Comparison of ENCODE assay signal across 8 cellular contexts in the genomic region with DNA sequence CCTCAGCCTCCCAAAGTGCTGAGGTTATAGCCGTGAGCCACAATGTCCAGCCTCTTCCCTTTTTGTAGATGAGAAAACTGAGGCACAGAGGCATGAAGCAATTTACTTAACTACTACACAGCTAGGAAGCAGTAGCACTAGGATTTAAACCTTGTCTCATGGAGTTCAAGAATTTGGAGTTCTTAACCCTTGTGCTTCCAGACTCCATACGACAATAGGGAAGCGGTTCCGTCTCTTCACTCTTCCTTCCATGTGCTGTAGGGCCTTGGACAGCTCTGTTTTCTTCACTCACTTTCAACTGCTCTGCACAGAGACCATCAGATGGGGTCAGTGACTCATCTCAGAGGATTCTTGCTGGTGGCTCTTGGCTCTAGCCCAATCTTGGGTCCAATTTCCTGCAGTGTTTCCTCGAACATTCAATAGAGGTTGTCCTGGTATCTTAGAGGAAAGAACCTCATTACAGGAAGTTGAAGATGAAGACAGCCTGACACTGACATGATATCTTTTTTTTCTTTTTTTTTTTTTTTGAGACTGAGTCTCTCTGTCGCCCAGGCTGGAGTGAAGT. TPM values are rescaled to one million over a fixed set of nuclear protein-coding genes. Genes with fewer than 3 reads are reported as not detected.
DNase-seq lines count a peak whose midpoint lies in the region; ATAC-seq, FAIRE-seq and TF ChIP-seq lines count a peak whose summit lies in the region.

No MANE protein-coding gene starts in this region.

- no peaks in the 10 kb centered on the region for H3K27me3 ChIP-seq in K562 (ENCODE audit: control insufficient read depth in 2 of 2, insufficient read depth in 2 of 2, low read length in 2 of 2)
- no peaks in the 10 kb centered on the region for H3K27me3 ChIP-seq in Caco-2 (replicated peaks; ENCODE audit: control insufficient read depth, insufficient read depth, low read length)

- H3K36me3 Mint-ChIP-seq in natural killer cell = peaks cover 13% of the 10 kb centered on the region
- no peaks in the 10 kb centered on the region for H3K36me3 Mint-ChIP-seq in Caco-2 (ENCODE audit: insufficient read depth, unreplicated experiment)

- peaks cover 39 to 40% of the 10 kb centered on the region in 2 donors for H3K4me1 Mint-ChIP-seq in natural killer cell
- H3K4me1 Mint-ChIP-seq in Caco-2 (ENCODE audit: low read depth, unreplicated experiment) = no peaks in the 10 kb centered on the region

- FAIRE-seq in K562 (lab: Jason Lieb, UNC) = peak; percentile 99

- ATAC-seq in K562 (peak; percentile 94), natural killer cell (peak in 1 of 3 donors; percentile 38)

- POLR2A ChIA-PET in K562 (lab: Yijun Ruan, JAX) (interaction anchor here (0.5 to 1.1 kb wide), 4 partner anchors 9 to 61 kb away, joined by 3 to 5 read pairs (median 4); no protein-coding TSS in a partner anchor), Caco-2 (lab: Charles Lee) (no interaction called here)

- in situ Hi-C loops in K562 (cut with MboI) = no loop called here

- H3K4me3 Mint-ChIP-seq in natural killer cell (no peak overlapping the region), Caco-2 (ENCODE audit: unreplicated experiment) (no peak overlapping the region)

- peak overlapping the region; percentile 54 for H3K27ac ChIP-seq in K562 (ENCODE audit: extremely low read depth, low read depth, low read length)

- TF ChIP-seq RAD21 in K562 (CRISPR knock-in tag; conservative IDR thresholded peaks at IDR 0.05 in 1 of 2, IDR thresholded peaks at IDR 0.05 in 1 of 2) = peak; percentile 54 to 75

- TF ChIP-seq POLR2A in NB4 (IDR thresholded peaks at IDR 0.05; ENCODE audit: extremely low read depth, insufficient read length) = no peak
- no peak; the same call in 1 of the 2 replicates for TF ChIP-seq POLR2A in K562 (conservative IDR thresholded peaks at IDR 0.05)

- no peak for TF ChIP-seq CTCF in NB4 (IDR thresholded peaks at IDR 0.05; ENCODE audit: low read depth, low read length)
- peak; percentile 22 to 61 (median 23); a peak in 3 of 6 replicates for TF ChIP-seq CTCF in K562 (IDR thresholded peaks at IDR 0.05 in 2 of 3, conservative IDR thresholded peaks at IDR 0.05 in 1 of 3; ENCODE audit: insufficient read depth in 2 of 3, low read depth in 1 of 3, low read length in 3 of 3)
- no peak for TF ChIP-seq CTCF in natural killer cell (IDR thresholded peaks at IDR 0.05)
- no peak for TF ChIP-seq CTCF in Caco-2 (IDR thresholded peaks at IDR 0.05; ENCODE audit: insufficient read depth in 1 of 2, low read depth in 1 of 2, low read length in 1 of 2, severe bottlenecking in 1 of 2, unreplicated experiment in 1 of 2)

- peak; percentile 53 for TF ChIP-seq EP300 in K562 (IDR thresholded peaks at IDR 0.05; ENCODE audit: low read length)

- H3K4me2 ChIP-seq in K562 (ENCODE audit: insufficient read depth, low read length) = peak overlapping the region; percentile 57

- H3K9me3 Mint-ChIP-seq in natural killer cell (no peaks in the 10 kb centered on the region), Caco-2 (ENCODE audit: unreplicated experiment) (no peaks in the 10 kb centered on the region)

- no peaks in the 10 kb centered on the region for H3K79me2 ChIP-seq in K562 (ENCODE audit: control insufficient read depth, insufficient read depth, low read length)

- 2% methylated on average over 5 of the region's 6 CpGs for WGBS in K562 (ENCODE audit: insufficient coverage, low coverage, missing lambda C conversion rate)

- H3K36me3 ChIP-seq in K562 (ENCODE audit: control insufficient read depth, insufficient read depth, low read length) (no peaks in the 10 kb centered on the region), Caco-2 (ENCODE audit: control insufficient read depth, insufficient read depth, low read length) (no peaks in the 10 kb centered on the region)

- no peak overlapping the region for H3K4me3 ChIP-seq in NB4 (ENCODE audit: low read depth, low read length)
- H3K4me3 ChIP-seq in K562 = no peak overlapping the region
- no peak overlapping the region for H3K4me3 ChIP-seq in Caco-2 (ENCODE audit: low read depth, low read length)

- no peaks in the 10 kb centered on the region for H4K20me1 ChIP-seq in K562 (replicated peaks; ENCODE audit: control insufficient read depth, insufficient read depth, low read length)

- peak overlapping the region; percentile 64 to 69 for H3K27ac Mint-ChIP-seq in natural killer cell
- no peak overlapping the region for H3K27ac Mint-ChIP-seq in Caco-2 (ENCODE audit: unreplicated experiment)

- BruUV-seq in K562 (replicated peaks; lab: Mats Ljungman, UMichigan) (no TSS peak), Caco-2 (replicated peaks; lab: Mats Ljungman, UMichigan) (no TSS peak)

- H3K9ac ChIP-seq in K562 (ENCODE audit: insufficient read depth in 1 of 2, low read depth in 2 of 2, low read length in 2 of 2) = peak overlapping the region; percentile 32 to 67; a peak in 2 of 4 replicates

- H3K4me1 ChIP-seq in K562 (replicated peaks in 1 of 2; ENCODE audit: control insufficient read depth in 2 of 2, insufficient read depth in 2 of 2, low read length in 2 of 2) (peaks cover 7 to 21% of the 10 kb centered on the region in 2 experiments; a peak in 4 of 5 replicates), Caco-2 (no peaks in the 10 kb centered on the region)

- H3K9me1 ChIP-seq in K562 (ENCODE audit: control insufficient read depth, insufficient read depth, low read length) = no peaks in the 10 kb centered on the region

- H3K27me3 Mint-ChIP-seq in natural killer cell (ENCODE audit: low read depth in 2 of 2) (no peaks in the 10 kb centered on the region), Caco-2 (ENCODE audit: insufficient read depth, unreplicated experiment) (no peaks in the 10 kb centered on the region)

- peak; percentile 95 for DNase-seq in EL
- DNase-seq in NB4 (ENCODE audit: low read depth) = peak; percentile 81
- DNase-seq in K562 (ENCODE audit: extremely low read depth in 1 of 4, low spot score in 3 of 4) = peak; percentile 53 to 90 (median 70)
- no peak for DNase-seq in natural killer cell
- DNase-seq in NCI-H1092 treated with DMSO at 0.1 percent for 48 hours (lab: John Stamatoyannopoulos, UW) = no peak
- DNase-seq in NCI-H2171 treated with DMSO at 0.1 percent for 48 hours (lab: John Stamatoyannopoulos, UW) = no peak
- no peak for DNase-seq in NCI-H526 treated with DMSO at 0.1 percent for 48 hours (lab: John Stamatoyannopoulos, UW)
- no peak for DNase-seq in Caco-2

- peak overlapping the region; percentile 96 for H2AFZ ChIP-seq in K562 (ENCODE audit: low read depth, low read length)

- intact Hi-C loops in K562 (cut with micrococcal nuclease) (loop anchor here (1.0 to 5.0 kb wide), 3 partner anchors 35 to 136 kb away; a partner anchor contains a TSS), natural killer cell (cut with micrococcal nuclease) (no loop called here), Caco-2 (cut with micrococcal nuclease; ENCODE audit: unreplicated experiment) (no loop called here)

- CTCF ChIA-PET in K562 (lab: Yijun Ruan, JAX; ENCODE audit: low intra/inter-chr PET ratio) (interaction anchor here (0.6 to 1.0 kb wide), 2 partner anchors 84 to 137 kb away, joined by 3 to 4 read pairs; no protein-coding TSS in a partner anchor), Caco-2 (lab: Charles Lee) (no interaction called here)

- H3K9me3 ChIP-seq in K562 (replicated peaks; ENCODE audit: control insufficient read depth, insufficient read depth, low read depth, low read length) = no peaks in the 10 kb centered on the region
- no peaks in the 10 kb centered on the region for H3K9me3 ChIP-seq in Caco-2

RNA-seq across cellular contexts. Expression of a gene that starts 19.3 kb away (rescaled TPM):
- total RNA-seq in K562 (2011; cell fraction: chromatin; rRNA removed; ENCODE audit: low replicate concordance) = 0.23 TPM in 1 of 2 replicates, not detected in the other
- 0.13 and 0.50 TPM in 2 replicates for total RNA-seq in K562 (2011; cell fraction: nucleolus; rRNA removed)
- total RNA-seq in K562 (2011; cell fraction: nucleoplasm; rRNA removed) = not detected in 2 replicates
- 0.61 TPM in 1 of 2 replicates, not detected in the other for total RNA-seq in K562 (2014; rRNA removed)
- total RNA-seq in K562 (2014; rRNA removed; fragmentation: Illumina TruSeq; extraction: Trizol) = not detected in 2 replicates
- not detected in 2 replicates for total RNA-seq in K562 (2015; rRNA removed; fragmentation: Illumina TruSeq; extraction: Trizol)
- total RNA-seq in K562 (2021) = 0.53 and 0.92 TPM in 2 replicates
- 0.01 and 0.12 TPM in 2 replicates for polyA plus RNA-seq in K562 (2011; rRNA removed)
- polyA plus RNA-seq in K562 (2011; cell fraction: cytosol; rRNA removed) = 0.13 and 0.15 TPM in 2 replicates
- 0.08 and 0.09 TPM in 2 replicates for polyA plus RNA-seq in K562 (2011; cell fraction: nucleus; rRNA removed)
- polyA plus RNA-seq in K562 (2012) = 0.14 and 0.22 TPM in 2 replicates
- 0.12 TPM in 1 of 2 replicates, not detected in the other for polyA plus RNA-seq in K562 (2014; fragmentation: Illumina TruSeq; extraction: Trizol)
- polyA plus RNA-seq in K562 (2014; fragmentation: Nextera tagmentation; extraction: Ambion mirVana) = not detected
- not detected in 2 replicates for polyA plus RNA-seq in K562 (2014; rRNA removed)
- 0.21 TPM in 1 of 2 replicates, not detected in the other for polyA minus RNA-seq in K562 (2011; rRNA and poly(A)+ RNA removed)
- not detected in 2 replicates for polyA minus RNA-seq in K562 (2011; cell fraction: cytosol; rRNA and poly(A)+ RNA removed)
- polyA minus RNA-seq in K562 (2011; cell fraction: nucleus; rRNA and poly(A)+ RNA removed) = not detected in 2 replicates
- total RNA-seq in natural killer cell = 1,000 to 10,000 TPM; 1,131 to 1,260 (median 1,176) TPM
- 0.57 TPM in 1 of 2 replicates, not detected in the other for total RNA-seq in Caco-2 (2022)

RNA-seq across cellular contexts. Expression of a gene that starts 34.5 kb away (rescaled TPM):
- 9.3 and 27.8 TPM in 2 replicates for total RNA-seq in K562 (2011; cell fraction: chromatin; rRNA removed; ENCODE audit: low replicate concordance)
- total RNA-seq in K562 (2011; cell fraction: nucleolus; rRNA removed) = 27.9 and 32.5 TPM in 2 replicates
- total RNA-seq in K562 (2011; cell fraction: nucleoplasm; rRNA removed) = 15.2 and 16.7 TPM in 2 replicates
- total RNA-seq in K562 (2014; rRNA removed) (39.7 and 58.9 TPM in 2 replicates), K562 (2014; rRNA removed; fragmentation: Illumina TruSeq; extraction: Trizol) (14.7 and 15.2 TPM in 2 replicates), K562 (2015; rRNA removed; fragmentation: Illumina TruSeq; extraction: Trizol) (42.3 and 45.8 TPM in 2 replicates), K562 (2021) (41.3 and 50.7 TPM in 2 replicates), natural killer cell (1 to 10 TPM; 3.3 to 7.2 (median 5.6) TPM), Caco-2 (2022) (30.3 and 30.6 TPM in 2 replicates)
- polyA plus RNA-seq in K562 (2011; rRNA removed) (22.1 and 32.8 TPM in 2 replicates), K562 (2014; fragmentation: Illumina TruSeq; extraction: Trizol) (26.9 and 40.9 TPM in 2 replicates), K562 (2014; fragmentation: Nextera tagmentation; extraction: Ambion mirVana) (under 1 TPM; 0.13 to 0.17 TPM), K562 (2014; rRNA removed) (47.8 and 49.6 TPM in 2 replicates)
- polyA plus RNA-seq in K562 (2011; cell fraction: cytosol; rRNA removed) = 50.7 and 101 TPM in 2 replicates
- 31.3 and 50.4 TPM in 2 replicates for polyA plus RNA-seq in K562 (2011; cell fraction: nucleus; rRNA removed)
- 36.8 and 61.3 TPM in 2 replicates for polyA plus RNA-seq in K562 (2012)
- 8.9 and 12.0 TPM in 2 replicates for polyA minus RNA-seq in K562 (2011; rRNA and poly(A)+ RNA removed)
- 34.4 and 46.7 TPM in 2 replicates for polyA minus RNA-seq in K562 (2011; cell fraction: cytosol; rRNA and poly(A)+ RNA removed)
- 10.5 and 17.3 TPM in 2 replicates for polyA minus RNA-seq in K562 (2011; cell fraction: nucleus; rRNA and poly(A)+ RNA removed)

RNA-seq across cellular contexts. Expression of a gene that starts 42.8 kb away (rescaled TPM):
- total RNA-seq in K562 (2011; cell fraction: chromatin; rRNA removed; ENCODE audit: low replicate concordance) = 4.0 and 9.9 TPM in 2 replicates
- 9.9 and 10.3 TPM in 2 replicates for total RNA-seq in K562 (2011; cell fraction: nucleolus; rRNA removed)
- 6.3 and 6.5 TPM in 2 replicates for total RNA-seq in K562 (2011; cell fraction: nucleoplasm; rRNA removed)
- total RNA-seq in K562 (2014; rRNA removed) = 1.5 and 3.3 TPM in 2 replicates
- total RNA-seq in K562 (2014; rRNA removed; fragmentation: Illumina TruSeq; extraction: Trizol) = 1.0 and 1.3 TPM in 2 replicates
- 2.0 and 2.1 TPM in 2 replicates for total RNA-seq in K562 (2015; rRNA removed; fragmentation: Illumina TruSeq; extraction: Trizol)
- 3.2 and 3.4 TPM in 2 replicates for total RNA-seq in K562 (2021)
- polyA plus RNA-seq in K562 (2011; rRNA removed) = 1.9 and 2.8 TPM in 2 replicates
- polyA plus RNA-seq in K562 (2011; cell fraction: cytosol; rRNA removed) = 3.0 and 3.6 TPM in 2 replicates
- polyA plus RNA-seq in K562 (2011; cell fraction: nucleus; rRNA removed) = 2.8 and 3.5 TPM in 2 replicates
- 1.7 and 1.9 TPM in 2 replicates for polyA plus RNA-seq in K562 (2012)
- 1.5 and 1.9 TPM in 2 replicates for polyA plus RNA-seq in K562 (2014; fragmentation: Illumina TruSeq; extraction: Trizol)
- polyA plus RNA-seq in K562 (2014; fragmentation: Nextera tagmentation; extraction: Ambion mirVana) = under 1 TPM; 0.14 to 0.27 TPM
- polyA plus RNA-seq in K562 (2014; rRNA removed) = 1.7 and 3.3 TPM in 2 replicates
- 2.1 and 3.3 TPM in 2 replicates for polyA minus RNA-seq in K562 (2011; rRNA and poly(A)+ RNA removed)
- polyA minus RNA-seq in K562 (2011; cell fraction: cytosol; rRNA and poly(A)+ RNA removed) = 1.6 and 4.7 TPM in 2 replicates
- 3.9 and 7.7 TPM in 2 replicates for polyA minus RNA-seq in K562 (2011; cell fraction: nucleus; rRNA and poly(A)+ RNA removed)
- 1 to 10 TPM; 5.0 to 8.6 (median 6.3) TPM for total RNA-seq in natural killer cell
- total RNA-seq in Caco-2 (2022) = 6.9 and 8.1 TPM in 2 replicates

RNA-seq across cellular contexts. Expression of a gene that starts 46.2 kb away (rescaled TPM):
- total RNA-seq in K562 (2011; cell fraction: chromatin; rRNA removed; ENCODE audit: low replicate concordance) = 44.2 and 55.5 TPM in 2 replicates
- total RNA-seq in K562 (2011; cell fraction: nucleolus; rRNA removed) = 47.6 and 48.7 TPM in 2 replicates
- 34.2 and 44.9 TPM in 2 replicates for total RNA-seq in K562 (2011; cell fraction: nucleoplasm; rRNA removed)
- total RNA-seq in K562 (2014; rRNA removed) (31.6 and 42.6 TPM in 2 replicates), K562 (2014; rRNA removed; fragmentation: Illumina TruSeq; extraction: Trizol) (41.2 and 43.8 TPM in 2 replicates), K562 (2015; rRNA removed; fragmentation: Illumina TruSeq; extraction: Trizol) (38.2 and 43.4 TPM in 2 replicates), K562 (2021) (84.0 and 87.3 TPM in 2 replicates), natural killer cell (10 to 100 TPM; 25.5 to 37.6 (median 35.0) TPM), Caco-2 (2022) (80.2 and 91.6 TPM in 2 replicates)
- polyA plus RNA-seq in K562 (2011; rRNA removed) (73.4 and 90.6 TPM in 2 replicates), K562 (2014; fragmentation: Illumina TruSeq; extraction: Trizol) (62.3 and 74.6 TPM in 2 replicates), K562 (2014; fragmentation: Nextera tagmentation; extraction: Ambion mirVana) (10 to 100 TPM; 20.9 to 21.3 TPM), K562 (2014; rRNA removed) (80.0 and 80.2 TPM in 2 replicates)
- 53.6 and 54.6 TPM in 2 replicates for polyA plus RNA-seq in K562 (2011; cell fraction: cytosol; rRNA removed)
- 36.6 and 52.6 TPM in 2 replicates for polyA plus RNA-seq in K562 (2011; cell fraction: nucleus; rRNA removed)
- polyA plus RNA-seq in K562 (2012) = 67.3 and 95.0 TPM in 2 replicates
- polyA minus RNA-seq in K562 (2011; rRNA and poly(A)+ RNA removed) = 79.5 and 83.2 TPM in 2 replicates
- polyA minus RNA-seq in K562 (2011; cell fraction: cytosol; rRNA and poly(A)+ RNA removed) = 27.5 and 33.1 TPM in 2 replicates
- polyA minus RNA-seq in K562 (2011; cell fraction: nucleus; rRNA and poly(A)+ RNA removed) = 17.8 and 39.5 TPM in 2 replicates

Comparison
In these comparisons a context has a peak if more than half of its experiments do, and no peak if none do; other contexts are left out.
1. DNase-seq: peak in EL (single experiment), NB4 (single experiment) and K562 (4 of 4); none in natural killer cell (single experiment), NCI-H1092 treated with DMSO at 0.1 percent for 48 hours (single experiment), NCI-H2171 treated with DMSO at 0.1 percent for 48 hours (single experiment), NCI-H526 treated with DMSO at 0.1 percent for 48 hours (single experiment) and Caco-2 (0 of 2).
2. CTCF ChIP-seq: peak in K562 (3 of 3); none in NB4 (single experiment), natural killer cell (single experiment) and Caco-2 (0 of 2).
3. RNA of a gene that starts 19.3 kb away (total RNA-seq): 1,131 to 1,260 TPM in natural killer cell; 0.57 TPM in Caco-2 and 0.13 to 0.92 TPM in K562; every median in the first group is over 100 times any median in the second.